In genomic region chr16:81552743-81553079, GRCh38 we compare ENCODE assay signal across 12 cellular contexts.
DNase-seq lines count a peak whose midpoint lies in the region; ATAC-seq, FAIRE-seq and TF ChIP-seq lines count a peak whose summit lies in the region.
"Had no signal": no experiment of that assay in that cellular context is flagged by ENCODE, and none has a peak within 500 bp of the region (broad histone marks: within the 10 kb centered on the region; RNA-seq: fewer than 3 reads in every experiment).

No MANE protein-coding gene starts in this region.

- no peak for TF ChIP-seq POLR2A in prostate gland (IDR thresholded peaks at IDR 0.05)

- ATAC-seq in HG02571 (IDR thresholded peaks at IDR 0.05; ENCODE audit: unreplicated experiment), result no peak
- no peak for ATAC-seq in HG02840 (IDR thresholded peaks at IDR 0.05; ENCODE audit: low FRiP score, unreplicated experiment)
- ATAC-seq: stimulated activated naive B cell treated with anti-CD40 and anti-IgM and Interleukin-4, amounts not matched to agents 10 μg/mL and 1 μg/mL and 100 μg/mL, for 72 hours had no signal

- peaks cover 2% of the 10 kb centered on the region; the same call in 1 of the 2 replicates for H3K36me3 ChIP-seq in Caco-2 (ENCODE audit: control insufficient read depth, insufficient read depth, low read length)
- no peaks in the 10 kb centered on the region for H3K36me3 ChIP-seq in astrocyte (ENCODE audit: insufficient read depth, low read length)
- H3K36me3 ChIP-seq in prostate gland, result no peaks in the 10 kb centered on the region

- H3K27ac Mint-ChIP-seq in Caco-2 (ENCODE audit: unreplicated experiment), result peak overlapping the region; percentile 88
- peak overlapping the region; percentile 94 for H3K27ac Mint-ChIP-seq in astrocyte (ENCODE audit: unreplicated experiment)
- peak overlapping the region; percentile 2 for H3K27ac Mint-ChIP-seq in glutamatergic neuron (ENCODE audit: unreplicated experiment)

- H3K4me1 ChIP-seq in Caco-2, result peaks cover 47% of the 10 kb centered on the region
- peaks cover 38% of the 10 kb centered on the region for H3K4me1 ChIP-seq in astrocyte (ENCODE audit: insufficient read depth, low read length)
- H3K4me1 ChIP-seq in prostate gland (replicated peaks), result peaks cover 10% of the 10 kb centered on the region

- BruUV-seq in Caco-2 (replicated peaks; lab: Mats Ljungman, UMichigan), result no TSS peak

- H3K4me3 ChIP-seq in Caco-2 (ENCODE audit: low read depth, low read length) (no peak overlapping the region), astrocyte (ENCODE audit: insufficient read depth, low read depth, low read length) (no peak overlapping the region), prostate gland (no peak overlapping the region)
- H3K4me3 ChIP-seq: PC-9 had no signal

- peak overlapping the region; percentile 67 for H3K9ac ChIP-seq in astrocyte (ENCODE audit: low read length)

- POLR2A ChIA-PET in Caco-2 (lab: Charles Lee), result no interaction called here

- no peak overlapping the region for H2AFZ ChIP-seq in astrocyte (ENCODE audit: low read depth, low read length)
- H2AFZ ChIP-seq: PC-9 had no signal

- no peaks in the 10 kb centered on the region for H3K27me3 Mint-ChIP-seq in Caco-2 (ENCODE audit: insufficient read depth, unreplicated experiment)
- no peaks in the 10 kb centered on the region for H3K27me3 Mint-ChIP-seq in astrocyte (ENCODE audit: low read depth, unreplicated experiment)
- peaks cover 15% of the 10 kb centered on the region for H3K27me3 Mint-ChIP-seq in glutamatergic neuron (ENCODE audit: unreplicated experiment)
- H3K27me3 Mint-ChIP-seq: stimulated activated naive B cell treated with anti-CD40 and anti-IgM and Interleukin-4, amounts not matched to agents 10 μg/mL and 1 μg/mL and 100 μg/mL, for 72 hours had no signal

- intact Hi-C loops in Caco-2 (cut with micrococcal nuclease; ENCODE audit: unreplicated experiment) (no loop called here), prostate gland (cut with DNase I) (no loop called here)

- peaks cover 32% of the 10 kb centered on the region for H3K36me3 Mint-ChIP-seq in Caco-2 (ENCODE audit: insufficient read depth, unreplicated experiment)
- peaks cover 4% of the 10 kb centered on the region for H3K36me3 Mint-ChIP-seq in astrocyte (ENCODE audit: low read depth, unreplicated experiment)
- no peaks in the 10 kb centered on the region for H3K36me3 Mint-ChIP-seq in glutamatergic neuron (ENCODE audit: unreplicated experiment)

- peaks cover 84% of the 10 kb centered on the region for H3K79me2 ChIP-seq in astrocyte (ENCODE audit: insufficient read depth, low read length)

- 56% methylated on average over 1 of the region's 1 CpG for WGBS in prostate gland

- peaks cover 74% of the 10 kb centered on the region for H4K20me1 ChIP-seq in astrocyte (ENCODE audit: insufficient read depth, low read length)

- H3K27me3 ChIP-seq in Caco-2 (replicated peaks; ENCODE audit: control insufficient read depth, insufficient read depth, low read length), result no peaks in the 10 kb centered on the region
- no peaks in the 10 kb centered on the region for H3K27me3 ChIP-seq in astrocyte (ENCODE audit: insufficient read depth, low read length)
- H3K27me3 ChIP-seq in prostate gland (replicated peaks; ENCODE audit: insufficient read depth), result no peaks in the 10 kb centered on the region

- H3K4me1 Mint-ChIP-seq in Caco-2 (ENCODE audit: low read depth, unreplicated experiment) (peaks cover 50% of the 10 kb centered on the region), astrocyte (ENCODE audit: low read depth, unreplicated experiment) (peaks cover 37% of the 10 kb centered on the region), glutamatergic neuron (ENCODE audit: low read depth, unreplicated experiment) (peaks cover 36% of the 10 kb centered on the region)

- H3K27ac ChIP-seq in astrocyte (ENCODE audit: low read depth, low read length) (peak overlapping the region; percentile 73), prostate gland (peak overlapping the region; percentile 50 to 55)
- H3K27ac ChIP-seq: PC-9 had no signal

- H3K4me3 Mint-ChIP-seq in Caco-2 (ENCODE audit: unreplicated experiment) (no peak overlapping the region), astrocyte (ENCODE audit: unreplicated experiment) (no peak overlapping the region), glutamatergic neuron (ENCODE audit: unreplicated experiment) (no peak overlapping the region)
- H3K4me3 Mint-ChIP-seq: stimulated activated naive B cell treated with anti-CD40 and anti-IgM and Interleukin-4, amounts not matched to agents 10 μg/mL and 1 μg/mL and 100 μg/mL, for 72 hours had no signal

- DNase-seq in Caco-2 (no peak), astrocyte (ENCODE audit: low read depth) (no peak), glutamatergic neuron (no peak), prostate gland (ENCODE audit: low spot score) (no peak), retina (no peak), NCI-H510A treated with DMSO at 0.1 percent for 48 hours (lab: John Stamatoyannopoulos, UW) (no peak)
- DNase-seq: activated CD4-positive, alpha-beta T cell treated with anti-CD3 and anti-CD28 coated beads, Interleukin-2, amount 50 U/mL, for 1 hour; PC-9; stimulated activated naive B cell treated with anti-CD40 and anti-IgM and Interleukin-4, amounts not matched to agents 10 μg/mL and 1 μg/mL and 100 μg/mL, for 72 hours had no signal

- CTCF ChIA-PET in Caco-2 (lab: Charles Lee), result no interaction called here

- H3K4me2 ChIP-seq in astrocyte (ENCODE audit: low read length), result peak overlapping the region; percentile 72
- H3K4me2 ChIP-seq: PC-9 had no signal

- no peak for FAIRE-seq in astrocyte (lab: Jason Lieb, UNC)
- FAIRE-seq: frontal cortex had no signal

- H3K9me3 Mint-ChIP-seq in Caco-2 (ENCODE audit: unreplicated experiment) (no peaks in the 10 kb centered on the region), astrocyte (ENCODE audit: unreplicated experiment) (no peaks in the 10 kb centered on the region), glutamatergic neuron (ENCODE audit: unreplicated experiment) (peaks cover 1% of the 10 kb centered on the region)
- H3K9me3 Mint-ChIP-seq: stimulated activated naive B cell treated with anti-CD40 and anti-IgM and Interleukin-4, amounts not matched to agents 10 μg/mL and 1 μg/mL and 100 μg/mL, for 72 hours had no signal

- H3K9me3 ChIP-seq in Caco-2 (no peaks in the 10 kb centered on the region), astrocyte (ENCODE audit: insufficient read depth, low read depth, low read length) (no peaks in the 10 kb centered on the region), prostate gland (no peaks in the 10 kb centered on the region)

- TF ChIP-seq CTCF in Caco-2 (IDR thresholded peaks at IDR 0.05; ENCODE audit: insufficient read depth in 1 of 2, low read depth in 1 of 2, low read length in 1 of 2, severe bottlenecking in 1 of 2, unreplicated experiment in 1 of 2) (no peak), astrocyte (IDR thresholded peaks at IDR 0.05; ENCODE audit: insufficient read depth, low read depth, low read length) (no peak), glutamatergic neuron (IDR thresholded peaks at IDR 0.05; ENCODE audit: partially characterized antibody, unreplicated experiment) (no peak), prostate gland (IDR thresholded peaks at IDR 0.05) (no peak)

Comparison
In these comparisons a context has a peak if more than half of its experiments do, and no peak if none do; other contexts are left out.
1. H3K27ac Mint-ChIP-seq: peak in every context shown above with its lines; median percentile 94 in astrocyte; 88 in Caco-2; 2 in glutamatergic neuron.